Comparison of ENCODE assay signal across 33 cellular contexts in genomic region chr7:81053623-81054022, GRCh38.
A peak's percentile ranks its signal among the peaks of the same experiment; 100 is the strongest.
DNase-seq lines count a peak whose midpoint lies in the region; ATAC-seq, FAIRE-seq and TF ChIP-seq lines count a peak whose summit lies in the region.
"Had no signal": no experiment of that assay in that cellular context is flagged by ENCODE, and none has a peak within 500 bp of the region (broad histone marks: within the 10 kb centered on the region; RNA-seq: fewer than 3 reads in every experiment).

No MANE protein-coding gene starts in this region.

- H3K4me3 ChIP-seq in AG04450 (ENCODE audit: low read depth, low read length) (no peak overlapping the region), astrocyte of the spinal cord (ENCODE audit: low read depth, low read length) (no peak overlapping the region), adrenal gland (no peak overlapping the region), right cardiac atrium (ENCODE audit: low read length) (no peak overlapping the region)
- H3K4me3 ChIP-seq: esophagus squamous epithelium, gastroesophageal sphincter, GM23248, SJSA1, smooth muscle cell had no signal

- in situ Hi-C loops in astrocyte of the spinal cord (cut with HindIII; ENCODE audit: low sequenced_read_pairs): no loop called here

- DNase-seq in AG04450 (ENCODE audit: low read depth, low spot score) (peak; percentile 7), HFFc6 (peak; percentile 48), astrocyte of the spinal cord (ENCODE audit: low read depth, low spot score) (peak; percentile 41), kidney tubule cell (ENCODE audit: low spot score) (peak; percentile 28), adrenal gland (no peak), germinal center (ENCODE audit: low spot score) (no peak), right cardiac atrium (no peak), urothelium cell line (ENCODE audit: low spot score) (no peak)
- DNase-seq: activated CD4-positive, alpha-beta T cell treated with anti-CD3 and anti-CD28 coated beads, Interleukin-2, amount 50 U/mL, for 48 hours; activated CD8-positive, alpha-beta memory T cell treated with anti-CD3 and anti-CD28 coated beads, Interleukin-2, amount 50 U/mL, for 4 hours; activated naive CD4-positive, alpha-beta T cell treated with anti-CD3 and anti-CD28 coated beads for 36 hours; amygdala; endodermal cell; esophagus squamous epithelium; GM23248; left ventricle myocardium superior; NCI-H1092; NCI-H1930; NCI-H69; nucleus accumbens; stimulated activated CD4-positive, alpha-beta T cell treated with anti-CD3 and anti-CD28 coated beads, Interleukin-2, amount 100 ng/mL, for 24 hours; trophoblast cell had no signal

- WGBS in adrenal gland, 4 donors: 45 to 56% (median 51%) methylated on average over 2 of the region's 2 CpGs
- WGBS in right cardiac atrium: 62% methylated on average over 2 of the region's 2 CpGs

- intact Hi-C loops in adrenal gland (cut with DNase I): no loop called here
- intact Hi-C loops in right cardiac atrium (cut with DNase I): no loop called here

- no peak overlapping the region for H3K27ac ChIP-seq in AG04450 (ENCODE audit: low read depth, low read length)
- H3K27ac ChIP-seq in adrenal gland: no peak overlapping the region
- H3K27ac ChIP-seq in right cardiac atrium (ENCODE audit: low read length): no peak overlapping the region
- H3K27ac ChIP-seq: C4-2B, esophagus squamous epithelium, gastroesophageal sphincter, GM23248, SJSA1 had no signal

- H3K27me3 ChIP-seq in AG04450 (ENCODE audit: control insufficient read depth, insufficient read depth, low read length) (no peaks in the 10 kb centered on the region), adrenal gland (no peaks in the 10 kb centered on the region), right cardiac atrium (ENCODE audit: control insufficient read depth, insufficient read depth) (no peaks in the 10 kb centered on the region)
- H3K27me3 ChIP-seq: esophagus squamous epithelium, gastroesophageal sphincter, SJSA1 had no signal

- no peak for FAIRE-seq in urothelium cell line (lab: Jason Lieb, UNC)
- FAIRE-seq: D721Med, GM12892, islet of Langerhans, TTC549 had no signal

- no peak for ATAC-seq in right cardiac atrium
- ATAC-seq: activated CD4-positive, CD25-positive, alpha-beta regulatory T cell treated with anti-CD3 and anti-CD28 coated beads, Interleukin-2, amount 50 U/mL, for 24 hours; gastroesophageal sphincter; left ventricle myocardium superior had no signal

- peak overlapping the region; percentile 23; the same call in 1 of the 2 replicates for H3K4me3 Mint-ChIP-seq in HFFc6
- H3K4me3 Mint-ChIP-seq: activated naive CD4-positive, alpha-beta T cell treated with anti-CD3 and anti-CD28 coated beads for 36 hours; activated T-helper 1 cell treated with anti-CD3 and anti-CD28 coated beads, Interleukin-12 subunit alpha, Interleukin-12 subunit beta, Interleukin-2, Interleukin-4 antibody, amounts not matched to agents 30 ng/mL and 10 ng/mL and 1 ng/mL, durations not matched to agents 14 hours and 24 hours and 36 hours; dendritic cell treated with granulocyte-macrophage colony-stimulating factor and Interleukin-4, amounts not matched to agents 40 ng/mL and 50 ng/mL, for 4 days; endodermal cell had no signal

- peaks cover 15% of the 10 kb centered on the region for H3K36me3 Mint-ChIP-seq in HFFc6 (ENCODE audit: low read depth)

- TF ChIP-seq CTCF in AG04450 (IDR thresholded peaks at IDR 0.05; ENCODE audit: low read depth, low read length) (0 out of 2 replicates have a peak, but pooled peaks have one; percentile 9), HFFc6 (IDR thresholded peaks at IDR 0.05) (no peak), astrocyte of the spinal cord (IDR thresholded peaks at IDR 0.05; ENCODE audit: low read depth, low read length) (no peak), adrenal gland (IDR thresholded peaks at IDR 0.05) (no peak)

- H3K4me1 ChIP-seq in adrenal gland (replicated peaks in 1 of 2) (no peaks in the 10 kb centered on the region), right cardiac atrium (ENCODE audit: control insufficient read depth, insufficient read depth, low read length) (no peaks in the 10 kb centered on the region)
- H3K4me1 ChIP-seq: esophagus squamous epithelium, gastroesophageal sphincter had no signal

- peaks cover 37% of the 10 kb centered on the region for H3K4me1 Mint-ChIP-seq in HFFc6 (ENCODE audit: low read depth)
- H3K4me1 Mint-ChIP-seq: endodermal cell had no signal

- no peak for TF ChIP-seq POLR2A in adrenal gland (IDR thresholded peaks at IDR 0.05)

- H3K36me3 ChIP-seq in adrenal gland (replicated peaks in 1 of 2): no peaks in the 10 kb centered on the region
- H3K36me3 ChIP-seq: esophagus squamous epithelium, gastroesophageal sphincter, SJSA1 had no signal

- peaks cover 15% of the 10 kb centered on the region for H3K9me3 Mint-ChIP-seq in HFFc6

- CTCF ChIA-PET in AG04450 (lab: Charles Lee): interaction anchor here (1.2 kb wide), 1 partner anchor 404 kb away, joined by 3 read pairs; no protein-coding TSS in a partner anchor

- POLR2A ChIA-PET in AG04450 (lab: Yijun Ruan, JAX): no interaction called here

- H3K27ac Mint-ChIP-seq in HFFc6: peak overlapping the region; percentile 12; the same call in 1 of the 2 replicates
- H3K27ac Mint-ChIP-seq: activated naive CD4-positive, alpha-beta T cell treated with anti-CD3 and anti-CD28 coated beads for 36 hours; activated T-helper 1 cell treated with anti-CD3 and anti-CD28 coated beads, Interleukin-12 subunit alpha, Interleukin-12 subunit beta, Interleukin-2, Interleukin-4 antibody, amounts not matched to agents 30 ng/mL and 10 ng/mL and 1 ng/mL, durations not matched to agents 14 hours and 24 hours and 36 hours; dendritic cell treated with granulocyte-macrophage colony-stimulating factor and Interleukin-4, amounts not matched to agents 40 ng/mL and 50 ng/mL, for 4 days; endodermal cell had no signal

- H3K9me3 ChIP-seq in AG04450 (ENCODE audit: control insufficient read depth, insufficient read depth, low read length): peaks cover 6% of the 10 kb centered on the region; the same call in 1 of the 2 replicates
- no peaks in the 10 kb centered on the region for H3K9me3 ChIP-seq in adrenal gland (replicated peaks in 1 of 3)
- H3K9me3 ChIP-seq in right cardiac atrium (ENCODE audit: control insufficient read depth, low read length): no peaks in the 10 kb centered on the region
- H3K9me3 ChIP-seq: esophagus squamous epithelium, gastroesophageal sphincter, SJSA1 had no signal

- peaks cover 4% of the 10 kb centered on the region; the same call in 1 of the 2 replicates for H3K27me3 Mint-ChIP-seq in HFFc6 (ENCODE audit: insufficient read depth)
- H3K27me3 Mint-ChIP-seq: dendritic cell treated with granulocyte-macrophage colony-stimulating factor and Interleukin-4, amounts not matched to agents 40 ng/mL and 50 ng/mL, for 4 days had no signal

Comparison
In these comparisons a context has a peak if more than half of its experiments do, and no peak if none do; other contexts are left out.
1. DNase-seq: peak in AG04450 (single experiment), HFFc6 (single experiment), astrocyte of the spinal cord (single experiment) and kidney tubule cell (single experiment); none in adrenal gland (0 of 7), germinal center (single experiment), right cardiac atrium (0 of 3) and urothelium cell line (single experiment).